28 cellular contexts compared by ENCODE assay signal in genomic region chr21:29307718-29308455, GRCh38. TPM values are rescaled to one million over a fixed set of nuclear protein-coding genes. Genes with fewer than 3 reads are reported as not detected.
DNase-seq lines count a peak whose midpoint lies in the region; TF ChIP-seq lines count a peak whose summit lies in the region.
"Had no signal": no experiment of that assay in that cellular context is flagged by ENCODE, and none has a peak within 500 bp of the region (broad histone marks: within the 10 kb centered on the region; RNA-seq: fewer than 3 reads in every experiment).

No MANE protein-coding gene starts in this region.

- peaks cover 16% of the 10 kb centered on the region for H3K36me3 Mint-ChIP-seq in activated naive CD8-positive, alpha-beta T cell
- peaks cover 32% of the 10 kb centered on the region for H3K36me3 Mint-ChIP-seq in activated naive CD8-positive, alpha-beta T cell treated with anti-CD3 and anti-CD28 coated beads for 36 hours

- no peak for TF ChIP-seq POLR2A in esophagus muscularis mucosa (IDR thresholded peaks at IDR 0.05; ENCODE audit: low read depth)

- H3K27ac Mint-ChIP-seq in activated naive CD8-positive, alpha-beta T cell = peak overlapping the region; percentile 29
- no peak overlapping the region for H3K27ac Mint-ChIP-seq in activated naive CD8-positive, alpha-beta T cell treated with anti-CD3 and anti-CD28 coated beads for 36 hours
- H3K27ac Mint-ChIP-seq: neural progenitor cell; T-helper 2 cell treated with Interferon-gamma antibody and Interleukin-4, amounts not matched to agents 5 μg/mL and 100 μg/mL, for 36 hours had no signal

- H3K27me3 ChIP-seq in esophagus muscularis mucosa = no peaks in the 10 kb centered on the region
- H3K27me3 ChIP-seq: body of pancreas, neural progenitor cell, upper lobe of right lung had no signal

- DNase-seq in activated naive CD8-positive, alpha-beta T cell treated with anti-CD3 and anti-CD28 coated beads for 36 hours = no peak
- DNase-seq in OCI-M1 (lab: John Stamatoyannopoulos, UW) (peak; percentile 38), esophagus muscularis mucosa (ENCODE audit: extremely low spot score) (peak; percentile 39), SW 1271 (lab: John Stamatoyannopoulos, UW) (no peak), Ammon's horn (ENCODE audit: low spot score) (no peak), NCI-H82 treated with DMSO at 0.1 percent for 48 hours (lab: John Stamatoyannopoulos, UW; ENCODE audit: unreplicated experiment) (no peak), COLO829 (ENCODE audit: low spot score) (no peak)
- DNase-seq: activated CD4-positive, alpha-beta T cell treated with anti-CD3 and anti-CD28 coated beads, Interleukin-2, amount 50 U/mL, for 48 hours; activated CD8-positive, alpha-beta memory T cell treated with anti-CD3 and anti-CD28 coated beads, Interleukin-2, amount 50 U/mL, for 4 hours; activated gamma-delta T cell; body of pancreas; cerebellar nuclear complex; head of caudate nucleus; kidney glomerular epithelial cell; lower lobe of right lung; MM.1S; NCI-H2171; psoas muscle; stimulated activated CD4-positive, alpha-beta T cell treated with anti-CD3 and anti-CD28 coated beads, Interleukin-1b, Interleukin-23, amount 100 ng/mL, for 48 hours; upper lobe of right lung had no signal

- no peak overlapping the region for H3K4me3 Mint-ChIP-seq in activated naive CD8-positive, alpha-beta T cell
- H3K4me3 Mint-ChIP-seq in activated naive CD8-positive, alpha-beta T cell treated with anti-CD3 and anti-CD28 coated beads for 36 hours = no peak overlapping the region
- H3K4me3 Mint-ChIP-seq: neural progenitor cell; T-helper 2 cell treated with Interferon-gamma antibody and Interleukin-4, amounts not matched to agents 5 μg/mL and 100 μg/mL, for 36 hours; WTC11 had no signal

- no peaks in the 10 kb centered on the region for H3K27me3 Mint-ChIP-seq in activated naive CD8-positive, alpha-beta T cell
- H3K27me3 Mint-ChIP-seq in activated naive CD8-positive, alpha-beta T cell treated with anti-CD3 and anti-CD28 coated beads for 36 hours = no peaks in the 10 kb centered on the region

- H3K36me3 ChIP-seq in esophagus muscularis mucosa = no peaks in the 10 kb centered on the region
- H3K36me3 ChIP-seq: HAP-1, lower lobe of right lung, neural progenitor cell, upper lobe of right lung had no signal

- H3K9me3 ChIP-seq in esophagus muscularis mucosa = no peaks in the 10 kb centered on the region
- H3K9me3 ChIP-seq: body of pancreas, HAP-1, lower lobe of right lung, psoas muscle, upper lobe of right lung had no signal

- peaks cover 75% of the 10 kb centered on the region for H3K4me1 Mint-ChIP-seq in activated naive CD8-positive, alpha-beta T cell (ENCODE audit: low read depth)
- H3K4me1 Mint-ChIP-seq in activated naive CD8-positive, alpha-beta T cell treated with anti-CD3 and anti-CD28 coated beads for 36 hours = peaks cover 52% of the 10 kb centered on the region

- H3K9me3 Mint-ChIP-seq in activated naive CD8-positive, alpha-beta T cell (ENCODE audit: low read depth) = no peaks in the 10 kb centered on the region
- peaks cover 7% of the 10 kb centered on the region for H3K9me3 Mint-ChIP-seq in activated naive CD8-positive, alpha-beta T cell treated with anti-CD3 and anti-CD28 coated beads for 36 hours
- H3K9me3 Mint-ChIP-seq: T-helper 2 cell treated with Interferon-gamma antibody and Interleukin-4, amounts not matched to agents 5 μg/mL and 100 μg/mL, for 36 hours had no signal

- no peak for TF ChIP-seq EP300 in esophagus muscularis mucosa (IDR thresholded peaks at IDR 0.05)

- intact Hi-C loops in esophagus muscularis mucosa (cut with DNase I) = no loop called here

- no peak overlapping the region for H3K27ac ChIP-seq in esophagus muscularis mucosa (replicated peaks in 1 of 4)
- H3K27ac ChIP-seq: body of pancreas, C4-2B, lower lobe of right lung, neural progenitor cell, psoas muscle, SK-N-MC, upper lobe of right lung had no signal

- peaks cover 38 to 66% (median 64%) of the 10 kb centered on the region in 4 donors for H3K4me1 ChIP-seq in esophagus muscularis mucosa
- H3K4me1 ChIP-seq: neural progenitor cell had no signal

- TF ChIP-seq CTCF in esophagus muscularis mucosa (IDR thresholded peaks at IDR 0.05) = no peak

- WGBS in esophagus muscularis mucosa = 54% methylated on average over 3 of the region's 3 CpGs

- H3K4me3 ChIP-seq in esophagus muscularis mucosa = no peak overlapping the region
- H3K4me3 ChIP-seq: body of pancreas, HAP-1, lower lobe of right lung, neural progenitor cell, psoas muscle, SK-N-MC, skin epidermis, upper lobe of right lung had no signal

RNA-seq across cellular contexts. Expression of gene BACH1, which starts 9.2 kb away (rescaled TPM):
- total RNA-seq in activated naive CD8-positive, alpha-beta T cell treated with anti-CD3 and anti-CD28 coated beads for 36 hours = 10 to 100 TPM; 21.8 to 23.2 TPM
- total RNA-seq in esophagus muscularis mucosa = 10 to 100 TPM; 43.8 to 86.3 (median 50.9) TPM

Comparison
In these comparisons a context has a peak if more than half of its experiments do, and no peak if none do; other contexts are left out.
1. DNase-seq: peak in OCI-M1 (single experiment) and esophagus muscularis mucosa (single experiment); none in activated naive CD8-positive, alpha-beta T cell treated with anti-CD3 and anti-CD28 coated beads for 36 hours (single experiment), SW 1271 (0 of 2), Ammon's horn (single experiment), NCI-H82 treated with DMSO at 0.1 percent for 48 hours (single experiment) and COLO829 (single experiment).